Comparison of ENCODE assay signal across 22 cellular contexts in the genomic region with DNA sequence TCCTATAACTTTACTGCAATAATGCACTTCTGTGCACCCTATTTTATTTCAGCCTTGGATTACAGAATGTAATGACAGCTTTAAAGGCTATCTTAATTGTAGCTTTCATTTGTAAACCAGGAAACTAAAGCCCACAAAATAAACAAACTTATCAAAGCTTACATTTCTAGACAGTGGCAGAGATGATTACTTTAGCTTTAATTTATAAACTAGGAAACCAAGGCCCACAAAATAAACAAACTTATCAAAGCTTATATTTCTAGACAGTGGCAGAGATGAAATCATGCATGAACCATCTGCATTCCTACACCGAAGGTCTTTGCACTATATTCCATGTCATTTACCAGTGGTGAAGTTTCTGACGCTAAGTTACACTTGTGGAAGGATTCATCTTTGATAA.
A peak's percentile ranks its signal among the peaks of the same experiment; 100 is the strongest.
DNase-seq lines count a peak whose midpoint lies in the region; ATAC-seq and TF ChIP-seq lines count a peak whose summit lies in the region.
"Had no signal": no experiment of that assay in that cellular context is flagged by ENCODE, and none has a peak within 500 bp of the region (broad histone marks: within the 10 kb centered on the region; RNA-seq: fewer than 3 reads in every experiment).

No MANE protein-coding gene starts in this region.

- DNase-seq in H4 (ENCODE audit: low spot score), result peak; percentile 20
- peak; percentile 54 for DNase-seq in amniotic epithelial cell (ENCODE audit: low read depth)
- DNase-seq in fibroblast of villous mesenchyme (ENCODE audit: low read depth), result peak; percentile 17
- no peak for DNase-seq in smooth muscle cell (lab: John Stamatoyannopoulos, UW; ENCODE audit: unreplicated experiment)
- no peak for DNase-seq in activated T-helper 2 cell treated with anti-CD3 and anti-CD28 coated beads, Interferon-gamma antibody, Interleukin-2, Interleukin-4, amounts not matched to agents 10 μg/mL and 5 μg/mL and 100 μg/mL, durations not matched to agents 14 hours and 24 hours and 36 hours (ENCODE audit: low spot score)
- no peak for DNase-seq in WTC11 (ENCODE audit: low spot score)
- DNase-seq in GM03348 (ENCODE audit: low spot score), result no peak
- DNase-seq: CD4-positive, alpha-beta T cell; DND-41; GM23248; H9; NCI-H1048; NCI-H1694; NCI-H2029 treated with DMSO at 0.1 percent for 48 hours; NCI-H446 treated with DMSO at 0.1 percent for 48 hours; NCI-H526 treated with DMSO at 0.1 percent for 48 hours; SHP77 had no signal

- TF ChIP-seq CTCF in fibroblast of villous mesenchyme (IDR thresholded peaks at IDR 0.05; ENCODE audit: insufficient read depth, low read depth, low read length) (no peak), smooth muscle cell (IDR thresholded peaks at IDR 0.05; ENCODE audit: borderline replicate concordance, insufficient read depth, poor library complexity, severe bottlenecking) (no peak), WTC11 (IDR thresholded peaks at IDR 0.05) (no peak)

- WGBS in smooth muscle cell (ENCODE audit: low lambda C conversion rate), result 31% methylated on average over 2 of the region's 2 CpGs

- no peak for ATAC-seq in WTC11
- ATAC-seq: Panc1 had no signal

- H3K4me3 ChIP-seq in fibroblast of villous mesenchyme (ENCODE audit: low read depth, low read length) (no peak overlapping the region), smooth muscle cell (no peak overlapping the region)
- H3K4me3 ChIP-seq: BLaER1, GM23248 had no signal

- H4K20me1 ChIP-seq in smooth muscle cell (ENCODE audit: low read depth), result no peaks in the 10 kb centered on the region
- H4K20me1 ChIP-seq: BLaER1 had no signal

- H3K27ac Mint-ChIP-seq in activated T-helper 2 cell treated with anti-CD3 and anti-CD28 coated beads, Interferon-gamma antibody, Interleukin-2, Interleukin-4, amounts not matched to agents 10 μg/mL and 5 μg/mL and 100 μg/mL, durations not matched to agents 14 hours and 24 hours and 36 hours, result no peak overlapping the region
- H3K27ac Mint-ChIP-seq in WTC11, result no peak overlapping the region
- H3K27ac Mint-ChIP-seq: CD4-positive, alpha-beta T cell; H9; IgD-negative memory B cell had no signal

- H3K4me2 ChIP-seq in smooth muscle cell, result peak overlapping the region; percentile 44
- H3K4me2 ChIP-seq: BLaER1, KMS-11 had no signal

- H3K27me3 ChIP-seq in smooth muscle cell (ENCODE audit: low read depth), result no peaks in the 10 kb centered on the region
- H3K27me3 ChIP-seq: BLaER1 had no signal

- intact Hi-C loops in activated T-helper 2 cell treated with anti-CD3 and anti-CD28 coated beads, Interferon-gamma antibody, Interleukin-2, Interleukin-4, amounts not matched to agents 10 μg/mL and 5 μg/mL and 100 μg/mL, durations not matched to agents 14 hours and 24 hours and 36 hours (cut with micrococcal nuclease), result no loop called here

- peaks cover 81% of the 10 kb centered on the region for H3K9me3 Mint-ChIP-seq in activated T-helper 2 cell treated with anti-CD3 and anti-CD28 coated beads, Interferon-gamma antibody, Interleukin-2, Interleukin-4, amounts not matched to agents 10 μg/mL and 5 μg/mL and 100 μg/mL, durations not matched to agents 14 hours and 24 hours and 36 hours
- peaks cover 59% of the 10 kb centered on the region for H3K9me3 Mint-ChIP-seq in WTC11

- H2AFZ ChIP-seq in smooth muscle cell (ENCODE audit: low read depth), result no peak overlapping the region
- H2AFZ ChIP-seq: GM23248 had no signal

- H3K4me3 Mint-ChIP-seq in activated T-helper 2 cell treated with anti-CD3 and anti-CD28 coated beads, Interferon-gamma antibody, Interleukin-2, Interleukin-4, amounts not matched to agents 10 μg/mL and 5 μg/mL and 100 μg/mL, durations not matched to agents 14 hours and 24 hours and 36 hours (ENCODE audit: low read depth), result no peak overlapping the region
- H3K4me3 Mint-ChIP-seq in WTC11, result no peak overlapping the region
- H3K4me3 Mint-ChIP-seq: CD4-positive, alpha-beta T cell; H9; IgD-negative memory B cell had no signal

- no peaks in the 10 kb centered on the region for H3K9me3 ChIP-seq in smooth muscle cell (replicated peaks; ENCODE audit: low read depth)

- no peaks in the 10 kb centered on the region for H3K4me1 ChIP-seq in smooth muscle cell (ENCODE audit: low read depth)

- no peaks in the 10 kb centered on the region for H3K79me2 ChIP-seq in smooth muscle cell (ENCODE audit: low read depth)

- CTCF ChIA-PET in WTC11 (lab: Charles Lee), result no interaction called here

- H3K36me3 Mint-ChIP-seq in activated T-helper 2 cell treated with anti-CD3 and anti-CD28 coated beads, Interferon-gamma antibody, Interleukin-2, Interleukin-4, amounts not matched to agents 10 μg/mL and 5 μg/mL and 100 μg/mL, durations not matched to agents 14 hours and 24 hours and 36 hours (ENCODE audit: low read depth), result no peaks in the 10 kb centered on the region
- H3K36me3 Mint-ChIP-seq in WTC11, result peaks cover 40% of the 10 kb centered on the region
- H3K36me3 Mint-ChIP-seq: IgD-negative memory B cell had no signal

- H3K27me3 Mint-ChIP-seq in activated T-helper 2 cell treated with anti-CD3 and anti-CD28 coated beads, Interferon-gamma antibody, Interleukin-2, Interleukin-4, amounts not matched to agents 10 μg/mL and 5 μg/mL and 100 μg/mL, durations not matched to agents 14 hours and 24 hours and 36 hours (ENCODE audit: low read depth), result no peaks in the 10 kb centered on the region
- no peaks in the 10 kb centered on the region; the same call in 1 of the 2 replicates for H3K27me3 Mint-ChIP-seq in WTC11 (ENCODE audit: low read depth)
- H3K27me3 Mint-ChIP-seq: CD4-positive, alpha-beta T cell; IgD-negative memory B cell had no signal

- no peaks in the 10 kb centered on the region for H3K4me1 Mint-ChIP-seq in activated T-helper 2 cell treated with anti-CD3 and anti-CD28 coated beads, Interferon-gamma antibody, Interleukin-2, Interleukin-4, amounts not matched to agents 10 μg/mL and 5 μg/mL and 100 μg/mL, durations not matched to agents 14 hours and 24 hours and 36 hours (ENCODE audit: low read depth)
- H3K4me1 Mint-ChIP-seq in WTC11, result peaks cover 3% of the 10 kb centered on the region
- H3K4me1 Mint-ChIP-seq: H9 had no signal

- POLR2A ChIA-PET in WTC11 (lab: Charles Lee), result no interaction called here

- no peak overlapping the region for H3K9ac ChIP-seq in smooth muscle cell (ENCODE audit: low read depth)
- H3K9ac ChIP-seq: BLaER1, GM23248, KMS-11 had no signal

- H3K27ac ChIP-seq in smooth muscle cell (ENCODE audit: low read depth), result no peak overlapping the region
- H3K27ac ChIP-seq: BLaER1, GM23248, KMS-11, RWPE1 had no signal

- H3F3A ChIP-seq in smooth muscle cell (ENCODE audit: low read depth), result no peaks in the 10 kb centered on the region

- H3K36me3 ChIP-seq in smooth muscle cell (ENCODE audit: low read depth), result no peaks in the 10 kb centered on the region
- H3K36me3 ChIP-seq: BLaER1 had no signal

TF ChIP-seq in WTC11, 78 proteins besides CTCF, POLR2A, EP300 and RAD21:
- TF ChIP-seq MXD4 (CRISPR knock-in tag; IDR thresholded peaks at IDR 0.05; ENCODE audit: borderline replicate concordance) (no peak), EMX1 (CRISPR knock-in tag; IDR thresholded peaks at IDR 0.05) (no peak), HMGA2 (CRISPR knock-in tag; IDR thresholded peaks at IDR 0.05) (no peak), TCF7 (CRISPR knock-in tag; IDR thresholded peaks at IDR 0.05; ENCODE audit: low read depth) (no peak), SP1 (CRISPR knock-in tag; conservative IDR thresholded peaks at IDR 0.05) (no peak), PRRX2 (CRISPR knock-in tag; IDR thresholded peaks at IDR 0.05) (no peak), ZNF396 (CRISPR knock-in tag; IDR thresholded peaks at IDR 0.05; ENCODE audit: borderline replicate concordance) (no peak), TEAD4 (CRISPR knock-in tag; IDR thresholded peaks at IDR 0.05) (no peak)
- TF ChIP-seq, protein P1, sequence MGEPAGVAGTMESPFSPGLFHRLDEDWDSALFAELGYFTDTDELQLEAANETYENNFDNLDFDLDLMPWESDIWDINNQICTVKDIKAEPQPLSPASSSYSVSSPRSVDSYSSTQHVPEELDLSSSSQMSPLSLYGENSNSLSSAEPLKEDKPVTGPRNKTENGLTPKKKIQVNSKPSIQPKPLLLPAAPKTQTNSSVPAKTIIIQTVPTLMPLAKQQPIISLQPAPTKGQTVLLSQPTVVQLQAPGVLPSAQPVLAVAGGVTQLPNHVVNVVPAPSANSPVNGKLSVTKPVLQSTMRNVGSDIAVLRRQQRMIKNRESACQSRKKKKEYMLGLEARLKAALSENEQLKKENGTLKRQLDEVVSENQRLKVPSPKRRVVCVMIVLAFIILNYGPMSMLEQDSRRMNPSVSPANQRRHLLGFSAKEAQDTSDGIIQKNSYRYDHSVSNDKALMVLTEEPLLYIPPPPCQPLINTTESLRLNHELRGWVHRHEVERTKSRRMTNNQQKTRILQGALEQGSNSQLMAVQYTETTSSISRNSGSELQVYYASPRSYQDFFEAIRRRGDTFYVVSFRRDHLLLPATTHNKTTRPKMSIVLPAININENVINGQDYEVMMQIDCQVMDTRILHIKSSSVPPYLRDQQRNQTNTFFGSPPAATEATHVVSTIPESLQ (CRISPR knock-in tag; IDR thresholded peaks at IDR 0.05), result no peak
- TF ChIP-seq, protein P2, sequence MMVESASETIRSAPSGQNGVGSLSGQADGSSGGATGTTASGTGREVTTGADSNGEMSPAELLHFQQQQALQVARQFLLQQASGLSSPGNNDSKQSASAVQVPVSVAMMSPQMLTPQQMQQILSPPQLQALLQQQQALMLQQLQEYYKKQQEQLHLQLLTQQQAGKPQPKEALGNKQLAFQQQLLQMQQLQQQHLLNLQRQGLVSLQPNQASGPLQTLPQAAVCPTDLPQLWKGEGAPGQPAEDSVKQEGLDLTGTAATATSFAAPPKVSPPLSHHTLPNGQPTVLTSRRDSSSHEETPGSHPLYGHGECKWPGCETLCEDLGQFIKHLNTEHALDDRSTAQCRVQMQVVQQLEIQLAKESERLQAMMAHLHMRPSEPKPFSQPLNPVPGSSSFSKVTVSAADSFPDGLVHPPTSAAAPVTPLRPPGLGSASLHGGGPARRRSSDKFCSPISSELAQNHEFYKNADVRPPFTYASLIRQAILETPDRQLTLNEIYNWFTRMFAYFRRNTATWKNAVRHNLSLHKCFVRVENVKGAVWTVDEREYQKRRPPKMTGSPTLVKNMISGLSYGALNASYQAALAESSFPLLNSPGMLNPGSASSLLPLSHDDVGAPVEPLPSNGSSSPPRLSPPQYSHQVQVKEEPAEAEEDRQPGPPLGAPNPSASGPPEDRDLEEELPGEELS (CRISPR knock-in tag; IDR thresholded peaks at IDR 0.05), result no peak

Comparison
In these comparisons a context has a peak if more than half of its experiments do, and no peak if none do; other contexts are left out.
1. DNase-seq: peak in H4 (single experiment), amniotic epithelial cell (single experiment) and fibroblast of villous mesenchyme (single experiment); none in smooth muscle cell (single experiment), activated T-helper 2 cell treated with anti-CD3 and anti-CD28 coated beads, Interferon-gamma antibody, Interleukin-2, Interleukin-4, amounts not matched to agents 10 μg/mL and 5 μg/mL and 100 μg/mL, durations not matched to agents 14 hours and 24 hours and 36 hours (single experiment), WTC11 (single experiment) and GM03348 (single experiment).